ENCODE assay signal across 30 cellular contexts in genomic region chr11:88695701-88696414, GRCh38.
DNase-seq lines count a peak whose midpoint lies in the region; TF ChIP-seq lines count a peak whose summit lies in the region.
"Had no signal": no experiment of that assay in that cellular context is flagged by ENCODE, and none has a peak within 500 bp of the region (broad histone marks: within the 10 kb centered on the region; RNA-seq: fewer than 3 reads in every experiment).

No MANE protein-coding gene starts in this region.

- H3K27ac ChIP-seq in mesendoderm (ENCODE audit: low read depth, low read length): no peak overlapping the region
- no peak overlapping the region for H3K27ac ChIP-seq in vagina
- H3K27ac ChIP-seq: adrenal gland, body of pancreas, esophagus muscularis mucosa, foreskin keratinocyte, hepatocyte, pancreas, skin epidermis, suprapubic skin, upper lobe of left lung had no signal

- H3K4me2 ChIP-seq in mesendoderm (ENCODE audit: low read length): no peak overlapping the region
- H3K4me2 ChIP-seq: hepatocyte had no signal

- WGBS in mesendoderm (ENCODE audit: extremely low coverage, insufficient coverage, low lambda C conversion rate): no CpG with 5 or more reads among the region's 11 CpGs

- H3K4me1 ChIP-seq in mesendoderm (ENCODE audit: control insufficient read depth, low read depth, low read length) (no peaks in the 10 kb centered on the region), vagina (no peaks in the 10 kb centered on the region)
- H3K4me1 ChIP-seq: adrenal gland, BE2C, body of pancreas, esophagus muscularis mucosa, foreskin keratinocyte, pancreas, suprapubic skin, upper lobe of left lung had no signal

- intact Hi-C loops in vagina (cut with DNase I): no loop called here

- H3K27me3 ChIP-seq in mesendoderm (ENCODE audit: insufficient read depth, low read length, poor library complexity) (no peaks in the 10 kb centered on the region), vagina (no peaks in the 10 kb centered on the region)
- H3K27me3 ChIP-seq: adrenal gland, BE2C, body of pancreas, esophagus muscularis mucosa, hepatocyte, pancreas, suprapubic skin, upper lobe of left lung had no signal

- no peaks in the 10 kb centered on the region for H3K79me2 ChIP-seq in mesendoderm (ENCODE audit: control insufficient read depth, insufficient read depth, low read length)
- H3K79me2 ChIP-seq: hepatocyte had no signal

- no peak overlapping the region for H3K56ac ChIP-seq in mesendoderm (ENCODE audit: low read length)

- no peak overlapping the region for H2BK15ac ChIP-seq in mesendoderm (replicated peaks; ENCODE audit: low read depth)

- H3K36me3 ChIP-seq in mesendoderm (ENCODE audit: control insufficient read depth, insufficient read depth, low read length) (no peaks in the 10 kb centered on the region), vagina (no peaks in the 10 kb centered on the region)
- H3K36me3 ChIP-seq: adrenal gland, BE2C, esophagus muscularis mucosa, pancreas, suprapubic skin, upper lobe of left lung had no signal

- H2BK5ac ChIP-seq in mesendoderm (ENCODE audit: low read length): no peak overlapping the region

- no peaks in the 10 kb centered on the region for H3K9me3 ChIP-seq in vagina
- H3K9me3 ChIP-seq: adrenal gland, BE2C, body of pancreas, esophagus muscularis mucosa, pancreas, suprapubic skin, upper lobe of left lung had no signal

- no peak overlapping the region for H4K5ac ChIP-seq in mesendoderm (ENCODE audit: low read length)

- no peak overlapping the region for H2BK120ac ChIP-seq in mesendoderm (ENCODE audit: low read depth, low read length)

- H3K4ac ChIP-seq in mesendoderm (ENCODE audit: low read depth, low read length): no peak overlapping the region

- TF ChIP-seq POLR2A in vagina (IDR thresholded peaks at IDR 0.05): no peak

- H3K23ac ChIP-seq in mesendoderm (ENCODE audit: low read length): no peak overlapping the region

- no peak overlapping the region for H2AK5ac ChIP-seq in mesendoderm (ENCODE audit: low read length)

- no peaks in the 10 kb centered on the region for H3K79me1 ChIP-seq in mesendoderm (ENCODE audit: low read length)

- no peak overlapping the region for H3K9ac ChIP-seq in mesendoderm (ENCODE audit: low read length)

- H4K8ac ChIP-seq in mesendoderm (ENCODE audit: low read depth, low read length): no peak overlapping the region

- TF ChIP-seq CTCF in vagina (IDR thresholded peaks at IDR 0.05): no peak

- H3K4me3 ChIP-seq in mesendoderm (ENCODE audit: low read length) (no peak overlapping the region), vagina (no peak overlapping the region)
- H3K4me3 ChIP-seq: adrenal gland, body of pancreas, esophagus muscularis mucosa, hepatocyte, pancreas, skin epidermis, suprapubic skin, upper lobe of left lung had no signal

- DNase-seq in AG20443 (ENCODE audit: low spot score): peak; percentile 6
- peak; percentile 13 for DNase-seq in HT1080 (ENCODE audit: low read depth)
- peak; percentile 3 for DNase-seq in cerebellar cortex (ENCODE audit: low spot score)
- peak; percentile 12 for DNase-seq in mesendoderm
- DNase-seq in vagina (ENCODE audit: extremely low spot score in 2 of 2): no peak
- no peak for DNase-seq in HK-2 (ENCODE audit: unreplicated experiment)
- DNase-seq in activated CD8-positive, alpha-beta memory T cell treated with anti-CD3 and anti-CD28 coated beads for 24 hours: no peak
- DNase-seq: activated CD4-positive, alpha-beta memory T cell treated with anti-CD3 and anti-CD28 coated beads for 36 hours; activated CD4-positive, CD25-positive, alpha-beta regulatory T cell treated with anti-CD3 and anti-CD28 coated beads, Interleukin-2, amount 50 U/mL, for 72 hours; activated naive CD4-positive, alpha-beta T cell treated with anti-CD3 and anti-CD28 coated beads for 36 hours; adrenal gland; BE2C; body of pancreas; CD8-positive, alpha-beta T cell; dermis blood vessel endothelial cell; EL; endodermal cell; foreskin keratinocyte; left cardiac atrium; NCI-H1694 treated with DMSO at 0.1 percent for 48 hours; NCI-H526; pancreas; SHP77; stimulated activated naive CD4-positive, alpha-beta T cell; T-helper 2 cell; upper lobe of left lung had no signal

- no peak overlapping the region for H3K18ac ChIP-seq in mesendoderm (ENCODE audit: low read length)

Comparison
In these comparisons a context has a peak if more than half of its experiments do, and no peak if none do; other contexts are left out.
1. DNase-seq: peak in AG20443 (single experiment), HT1080 (single experiment), cerebellar cortex (single experiment) and mesendoderm (single experiment); none in vagina (0 of 2), HK-2 (single experiment) and activated CD8-positive, alpha-beta memory T cell treated with anti-CD3 and anti-CD28 coated beads for 24 hours (single experiment).